In the genomic region with DNA sequence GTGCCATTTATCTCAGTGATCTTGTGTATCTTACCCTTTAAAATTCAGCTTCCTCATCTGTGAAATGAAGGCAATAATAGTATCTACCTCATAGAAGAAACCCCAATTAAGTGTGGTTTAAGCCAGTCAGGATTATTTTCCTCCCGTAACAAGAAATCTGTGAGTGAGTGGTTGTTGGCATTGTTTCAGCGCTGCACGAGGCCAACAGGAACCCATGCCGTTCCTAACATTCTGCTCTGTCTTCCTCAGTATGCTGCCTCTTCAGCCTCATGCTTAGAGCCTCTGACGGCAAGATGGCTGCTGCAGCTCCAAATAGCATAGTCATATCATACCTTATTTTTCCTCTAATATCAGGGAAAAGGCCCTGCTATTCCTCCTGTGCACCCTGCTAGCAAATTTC, we compare ENCODE assay signal across 1 cellular context.
TF ChIP-seq lines count a peak whose summit lies in the region.

No MANE protein-coding gene starts in this region.

TF ChIP-seq in endothelial cell of umbilical vein, 7 proteins besides CTCF, POLR2A, EP300 and RAD21:
- TF ChIP-seq FOS (IDR thresholded peaks at IDR 0.05; ENCODE audit: borderline replicate concordance, insufficient read depth, low read length) (no peak), GATA2 (IDR thresholded peaks at IDR 0.05; ENCODE audit: insufficient read depth, insufficient read length, low read depth, low read length) (no peak)
- TF ChIP-seq, protein P1, sequence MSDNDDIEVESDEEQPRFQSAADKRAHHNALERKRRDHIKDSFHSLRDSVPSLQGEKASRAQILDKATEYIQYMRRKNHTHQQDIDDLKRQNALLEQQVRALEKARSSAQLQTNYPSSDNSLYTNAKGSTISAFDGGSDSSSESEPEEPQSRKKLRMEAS (IDR thresholded peaks at IDR 0.05; ENCODE audit: insufficient read depth, insufficient read length), result peak; percentile 21
